1 cellular context compared by ENCODE assay signal in genomic region chr17:1709971-1710806, GRCh38.
TF ChIP-seq lines count a peak whose summit lies in the region.

A gene with protein sequence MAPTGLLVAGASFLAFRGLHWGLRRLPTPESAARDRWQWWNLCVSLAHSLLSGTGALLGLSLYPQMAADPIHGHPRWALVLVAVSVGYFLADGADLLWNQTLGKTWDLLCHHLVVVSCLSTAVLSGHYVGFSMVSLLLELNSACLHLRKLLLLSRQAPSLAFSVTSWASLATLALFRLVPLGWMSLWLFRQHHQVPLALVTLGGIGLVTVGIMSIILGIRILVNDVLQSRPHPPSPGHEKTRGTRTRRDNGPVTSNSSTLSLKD (minus strand): TSS chr17:1710377. CDS start chr17:1710242, 135 bp downstream.

TF ChIP-seq in K562, 482 proteins besides CTCF, POLR2A, EP300 and RAD21 (continued from another document and continues in another):
- TF ChIP-seq, protein P1, sequence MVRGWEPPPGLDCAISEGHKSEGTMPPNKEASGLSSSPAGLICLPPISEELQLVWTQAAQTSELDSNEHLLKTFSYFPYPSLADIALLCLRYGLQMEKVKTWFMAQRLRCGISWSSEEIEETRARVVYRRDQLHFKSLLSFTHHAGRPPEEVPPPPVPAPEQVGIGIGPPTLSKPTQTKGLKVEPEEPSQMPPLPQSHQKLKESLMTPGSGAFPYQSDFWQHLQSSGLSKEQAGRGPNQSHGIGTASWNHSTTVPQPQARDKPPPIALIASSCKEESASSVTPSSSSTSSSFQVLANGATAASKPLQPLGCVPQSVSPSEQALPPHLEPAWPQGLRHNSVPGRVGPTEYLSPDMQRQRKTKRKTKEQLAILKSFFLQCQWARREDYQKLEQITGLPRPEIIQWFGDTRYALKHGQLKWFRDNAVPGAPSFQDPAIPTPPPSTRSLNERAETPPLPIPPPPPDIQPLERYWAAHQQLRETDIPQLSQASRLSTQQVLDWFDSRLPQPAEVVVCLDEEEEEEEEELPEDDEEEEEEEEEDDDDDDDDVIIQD (CRISPR knock-in tag; IDR thresholded peaks at IDR 0.05): no peak
- TF ChIP-seq RFX1 (IDR thresholded peaks at IDR 0.05): no peak
- TF ChIP-seq NFXL1 (CRISPR knock-in tag; IDR thresholded peaks at IDR 0.05): no peak
- TF ChIP-seq IRF1 (CRISPR knock-in tag; IDR thresholded peaks at IDR 0.05; ENCODE audit: borderline replicate concordance): no peak
- no peak for TF ChIP-seq CHCHD3 (CRISPR knock-in tag; IDR thresholded peaks at IDR 0.05)
- TF ChIP-seq CBX3 (IDR thresholded peaks at IDR 0.05; ENCODE audit: borderline replicate concordance in 1 of 2, low read length in 2 of 2): no peak
- no peak for TF ChIP-seq ZNF316 (IDR thresholded peaks at IDR 0.05)
- no peak for TF ChIP-seq ZNF354B (CRISPR knock-in tag; IDR thresholded peaks at IDR 0.05)
- no peak for TF ChIP-seq FOXJ3 (CRISPR knock-in tag; IDR thresholded peaks at IDR 0.05)
- peak; percentile 93 for TF ChIP-seq POLR2G (IDR thresholded peaks at IDR 0.05; ENCODE audit: low read depth, low read length)
- no peak for TF ChIP-seq ZNF184 (CRISPR knock-in tag; IDR thresholded peaks at IDR 0.05)
- peak; percentile 63 for TF ChIP-seq POLR2H (tag; IDR thresholded peaks at IDR 0.05; ENCODE audit: low read depth)
- TF ChIP-seq LCOR (CRISPR knock-in tag; IDR thresholded peaks at IDR 0.05): no peak
- TF ChIP-seq ZNF740 (CRISPR knock-in tag; IDR thresholded peaks at IDR 0.05): peak; percentile 62; the same call in 1 of the 2 replicates
- no peak; a peak in 1 of 4 replicates for TF ChIP-seq ZNF740 (tag; IDR thresholded peaks at IDR 0.05)
- no peak for TF ChIP-seq ZNF699 (CRISPR knock-in tag; IDR thresholded peaks at IDR 0.05; ENCODE audit: insufficient replicate concordance)
- 0 out of 2 replicates have a peak, but pooled peaks have one; percentile 40 for TF ChIP-seq CTBP1 (IDR thresholded peaks at IDR 0.05; ENCODE audit: borderline replicate concordance)
- TF ChIP-seq KLF1 (tag; IDR thresholded peaks at IDR 0.05): no peak
- TF ChIP-seq PREB (CRISPR knock-in tag; IDR thresholded peaks at IDR 0.05): no peak
- TF ChIP-seq SREBF2 (CRISPR knock-in tag; IDR thresholded peaks at IDR 0.05): no peak
- TF ChIP-seq ZNF76 (CRISPR knock-in tag; IDR thresholded peaks at IDR 0.05; ENCODE audit: borderline replicate concordance): no peak
- TF ChIP-seq MYNN (IDR thresholded peaks at IDR 0.05): no peak
- no peak for TF ChIP-seq MYNN (CRISPR knock-in tag; IDR thresholded peaks at IDR 0.05)
- TF ChIP-seq ZBTB1 (CRISPR knock-in tag; IDR thresholded peaks at IDR 0.05; ENCODE audit: borderline replicate concordance, low read depth): no peak
- TF ChIP-seq ZNF764 (CRISPR knock-in tag; IDR thresholded peaks at IDR 0.05; ENCODE audit: low read depth): no peak
- TF ChIP-seq NFE2L1 (tag; IDR thresholded peaks at IDR 0.05; ENCODE audit: borderline replicate concordance, low read depth): no peak
- TF ChIP-seq ETS1 (conservative IDR thresholded peaks at IDR 0.05; ENCODE audit: control insufficient read depth, low read depth, low read length): no peak
- no peak for TF ChIP-seq NBN (IDR thresholded peaks at IDR 0.05; ENCODE audit: low read depth)
- no peak for TF ChIP-seq PTTG1 (tag; IDR thresholded peaks at IDR 0.05; ENCODE audit: low read depth)
- TF ChIP-seq ZNF644 (tag; IDR thresholded peaks at IDR 0.05; ENCODE audit: low read depth): no peak
- TF ChIP-seq POLR3A (IDR thresholded peaks at IDR 0.05; ENCODE audit: borderline replicate concordance, extremely low read depth, insufficient read depth, insufficient read length): no peak
- TF ChIP-seq SNRNP70 (optimal IDR thresholded peaks at IDR 0.05; ENCODE audit: low read depth, low read length): no peak
- no peak for TF ChIP-seq NFATC3 (IDR thresholded peaks at IDR 0.05)
- TF ChIP-seq HNRNPLL (IDR thresholded peaks at IDR 0.05; ENCODE audit: low read depth, low read length, poor library complexity, severe bottlenecking): no peak
- TF ChIP-seq, protein P2, sequence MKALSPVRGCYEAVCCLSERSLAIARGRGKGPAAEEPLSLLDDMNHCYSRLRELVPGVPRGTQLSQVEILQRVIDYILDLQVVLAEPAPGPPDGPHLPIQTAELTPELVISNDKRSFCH (CRISPR knock-in tag; IDR thresholded peaks at IDR 0.05): no peak
- TF ChIP-seq, protein P2 (tag; IDR thresholded peaks at IDR 0.05): no peak
- TF ChIP-seq CHD4 (IDR thresholded peaks at IDR 0.05; ENCODE audit: insufficient read depth, insufficient replicate concordance, low read depth, low read length, poor library complexity, severe bottlenecking): no peak
- peak; percentile 49 for TF ChIP-seq CREM (IDR thresholded peaks at IDR 0.05; ENCODE audit: low read depth)
- TF ChIP-seq ZNF766 (CRISPR knock-in tag; conservative IDR thresholded peaks at IDR 0.05): no peak
- TF ChIP-seq MTA3 (IDR thresholded peaks at IDR 0.05; ENCODE audit: borderline replicate concordance): peak; percentile 42; the same call in 1 of the 2 replicates
- no peak for TF ChIP-seq SOX6 (IDR thresholded peaks at IDR 0.05)
- TF ChIP-seq CBFA2T3 (IDR thresholded peaks at IDR 0.05): no peak
- peak; percentile 80 for TF ChIP-seq NR2C1 (IDR thresholded peaks at IDR 0.05)
- peak; percentile 80 for TF ChIP-seq NR2C1 (tag; IDR thresholded peaks at IDR 0.05)
- TF ChIP-seq SAFB2 (IDR thresholded peaks at IDR 0.05; ENCODE audit: borderline replicate concordance, low read depth, low read length, severe bottlenecking): no peak
- TF ChIP-seq HMGN3 (IDR thresholded peaks at IDR 0.05; ENCODE audit: borderline replicate concordance, extremely low read depth, insufficient read length, low read depth, low read length): peak; percentile 25
- TF ChIP-seq, protein P3, sequence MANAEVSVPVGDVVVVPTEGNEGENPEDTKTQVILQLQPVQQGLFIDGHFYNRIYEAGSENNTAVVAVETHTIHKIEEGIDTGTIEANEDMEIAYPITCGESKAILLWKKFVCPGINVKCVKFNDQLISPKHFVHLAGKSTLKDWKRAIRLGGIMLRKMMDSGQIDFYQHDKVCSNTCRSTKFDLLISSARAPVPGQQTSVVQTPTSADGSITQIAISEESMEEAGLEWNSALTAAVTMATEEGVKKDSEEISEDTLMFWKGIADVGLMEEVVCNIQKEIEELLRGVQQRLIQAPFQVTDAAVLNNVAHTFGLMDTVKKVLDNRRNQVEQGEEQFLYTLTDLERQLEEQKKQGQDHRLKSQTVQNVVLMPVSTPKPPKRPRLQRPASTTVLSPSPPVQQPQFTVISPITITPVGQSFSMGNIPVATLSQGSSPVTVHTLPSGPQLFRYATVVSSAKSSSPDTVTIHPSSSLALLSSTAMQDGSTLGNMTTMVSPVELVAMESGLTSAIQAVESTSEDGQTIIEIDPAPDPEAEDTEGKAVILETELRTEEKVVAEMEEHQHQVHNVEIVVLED (CRISPR knock-in tag; IDR thresholded peaks at IDR 0.05): no peak
- no peak for TF ChIP-seq E2F4 (CRISPR knock-in tag; IDR thresholded peaks at IDR 0.05; ENCODE audit: low read depth)
- TF ChIP-seq SPI1 (IDR thresholded peaks at IDR 0.05; ENCODE audit: borderline replicate concordance, low read depth, low read length): no peak
- TF ChIP-seq, protein P4, sequence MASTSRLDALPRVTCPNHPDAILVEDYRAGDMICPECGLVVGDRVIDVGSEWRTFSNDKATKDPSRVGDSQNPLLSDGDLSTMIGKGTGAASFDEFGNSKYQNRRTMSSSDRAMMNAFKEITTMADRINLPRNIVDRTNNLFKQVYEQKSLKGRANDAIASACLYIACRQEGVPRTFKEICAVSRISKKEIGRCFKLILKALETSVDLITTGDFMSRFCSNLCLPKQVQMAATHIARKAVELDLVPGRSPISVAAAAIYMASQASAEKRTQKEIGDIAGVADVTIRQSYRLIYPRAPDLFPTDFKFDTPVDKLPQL (IDR thresholded peaks at IDR 0.05; ENCODE audit: extremely low read depth, insufficient read length): no peak
- TF ChIP-seq ATF1 (CRISPR knock-in tag; IDR thresholded peaks at IDR 0.05): no peak
- peak; percentile 38; the same call in 1 of the 2 replicates for TF ChIP-seq ATF1 (tag; IDR thresholded peaks at IDR 0.05)
- TF ChIP-seq XRCC5 (IDR thresholded peaks at IDR 0.05; ENCODE audit: low read depth, low read length): no peak
- TF ChIP-seq, protein P5, sequence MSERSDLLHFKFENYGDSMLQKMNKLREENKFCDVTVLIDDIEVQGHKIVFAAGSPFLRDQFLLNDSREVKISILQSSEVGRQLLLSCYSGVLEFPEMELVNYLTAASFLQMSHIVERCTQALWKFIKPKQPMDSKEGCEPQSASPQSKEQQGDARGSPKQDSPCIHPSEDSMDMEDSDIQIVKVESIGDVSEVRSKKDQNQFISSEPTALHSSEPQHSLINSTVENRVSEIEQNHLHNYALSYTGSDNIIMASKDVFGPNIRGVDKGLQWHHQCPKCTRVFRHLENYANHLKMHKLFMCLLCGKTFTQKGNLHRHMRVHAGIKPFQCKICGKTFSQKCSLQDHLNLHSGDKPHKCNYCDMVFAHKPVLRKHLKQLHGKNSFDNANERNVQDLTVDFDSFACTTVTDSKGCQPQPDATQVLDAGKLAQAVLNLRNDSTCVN (CRISPR knock-in tag; IDR thresholded peaks at IDR 0.05): no peak
- no peak for TF ChIP-seq MED1 (CRISPR knock-in tag; IDR thresholded peaks at IDR 0.05; ENCODE audit: borderline replicate concordance)
- TF ChIP-seq, protein P6, sequence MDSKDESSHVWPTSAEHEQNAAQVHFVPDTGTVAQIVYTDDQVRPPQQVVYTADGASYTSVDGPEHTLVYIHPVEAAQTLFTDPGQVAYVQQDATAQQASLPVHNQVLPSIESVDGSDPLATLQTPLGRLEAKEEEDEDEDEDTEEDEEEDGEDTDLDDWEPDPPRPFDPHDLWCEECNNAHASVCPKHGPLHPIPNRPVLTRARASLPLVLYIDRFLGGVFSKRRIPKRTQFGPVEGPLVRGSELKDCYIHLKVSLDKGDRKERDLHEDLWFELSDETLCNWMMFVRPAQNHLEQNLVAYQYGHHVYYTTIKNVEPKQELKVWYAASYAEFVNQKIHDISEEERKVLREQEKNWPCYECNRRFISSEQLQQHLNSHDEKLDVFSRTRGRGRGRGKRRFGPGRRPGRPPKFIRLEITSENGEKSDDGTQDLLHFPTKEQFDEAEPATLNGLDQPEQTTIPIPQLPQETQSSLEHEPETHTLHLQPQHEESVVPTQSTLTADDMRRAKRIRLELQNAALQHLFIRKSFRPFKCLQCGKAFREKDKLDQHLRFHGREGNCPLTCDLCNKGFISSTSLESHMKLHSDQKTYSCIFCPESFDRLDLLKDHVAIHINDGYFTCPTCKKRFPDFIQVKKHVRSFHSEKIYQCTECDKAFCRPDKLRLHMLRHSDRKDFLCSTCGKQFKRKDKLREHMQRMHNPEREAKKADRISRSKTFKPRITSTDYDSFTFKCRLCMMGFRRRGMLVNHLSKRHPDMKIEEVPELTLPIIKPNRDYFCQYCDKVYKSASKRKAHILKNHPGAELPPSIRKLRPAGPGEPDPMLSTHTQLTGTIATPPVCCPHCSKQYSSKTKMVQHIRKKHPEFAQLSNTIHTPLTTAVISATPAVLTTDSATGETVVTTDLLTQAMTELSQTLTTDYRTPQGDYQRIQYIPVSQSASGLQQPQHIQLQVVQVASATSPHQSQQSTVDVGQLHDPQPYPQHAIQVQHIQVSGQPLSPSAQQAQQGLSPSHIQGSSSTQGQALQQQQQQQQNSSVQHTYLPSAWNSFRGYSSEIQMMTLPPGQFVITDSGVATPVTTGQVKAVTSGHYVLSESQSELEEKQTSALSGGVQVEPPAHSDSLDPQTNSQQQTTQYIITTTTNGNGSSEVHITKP (IDR thresholded peaks at IDR 0.05; ENCODE audit: partially characterized antibody): no peak
- peak in 1 of 2 experiments; percentile 12; a peak in 1 of 4 replicates for TF ChIP-seq SIN3A (IDR thresholded peaks at IDR 0.05; ENCODE audit: borderline replicate concordance in 2 of 2, control insufficient read depth in 1 of 2, low read depth in 2 of 2, low read length in 2 of 2)
